In genomic region chr3:45683417-45684326, GRCh38 we compare ENCODE assay signal across 2 cellular contexts.
TF ChIP-seq lines count a peak whose summit lies in the region.

No MANE protein-coding gene starts in this region.

TF ChIP-seq in A549, 52 proteins besides CTCF, POLR2A, EP300 and RAD21:
- peak; percentile 14; the same call in 1 of the 2 replicates for TF ChIP-seq HOXA7 (CRISPR knock-in tag; IDR thresholded peaks at IDR 0.05)
- TF ChIP-seq ELK1 (IDR thresholded peaks at IDR 0.05; ENCODE audit: low read depth, low read length), result no peak

TF ChIP-seq in HepG2, 621 proteins besides CTCF, POLR2A, EP300 and RAD21:
- no peak for TF ChIP-seq MAX (IDR thresholded peaks at IDR 0.05)
- TF ChIP-seq TARDBP (CRISPR knock-in tag; IDR thresholded peaks at IDR 0.05), result 0 out of 2 replicates have a peak, but pooled peaks have one; percentile 18
- no peak for TF ChIP-seq SMAD3 (CRISPR knock-in tag; IDR thresholded peaks at IDR 0.05)
- TF ChIP-seq TBX2 (CRISPR knock-in tag; IDR thresholded peaks at IDR 0.05; ENCODE audit: borderline replicate concordance), result 0 out of 2 replicates have a peak, but pooled peaks have one; percentile 11
- TF ChIP-seq SALL1 (CRISPR knock-in tag; IDR thresholded peaks at IDR 0.05), result peak; percentile 35; the same call in 1 of the 2 replicates
- TF ChIP-seq ZFY (CRISPR knock-in tag; IDR thresholded peaks at IDR 0.05), result 0 out of 2 replicates have a peak, but pooled peaks have one; percentile 17
- peak; percentile 46; the same call in 1 of the 2 replicates for TF ChIP-seq ZFX (CRISPR knock-in tag; IDR thresholded peaks at IDR 0.05; ENCODE audit: low read depth)
- TF ChIP-seq ETV6 (CRISPR knock-in tag; conservative IDR thresholded peaks at IDR 0.05), result no peak
- TF ChIP-seq NFYC (CRISPR knock-in tag; IDR thresholded peaks at IDR 0.05), result peak; percentile 56; the same call in 1 of the 2 replicates
